ENCODE assay signal across 8 cellular contexts in genomic region chr1:2079396-2080085, GRCh38.
"Had no signal": no experiment of that assay in that cellular context is flagged by ENCODE, and none has a peak within 500 bp of the region (broad histone marks: within the 10 kb centered on the region; RNA-seq: fewer than 3 reads in every experiment).

No MANE protein-coding gene starts in this region.

- FAIRE-seq: HTR-8/SVneo had no signal

- DNase-seq: GM23248, GOT3, H7, HFFc6, KG1 had no signal

- H2AFZ ChIP-seq: GM23248 had no signal

- H3K9ac ChIP-seq: GM23248 had no signal

- H3K4me1 ChIP-seq: HAP-1 had no signal

- H3K4me3 ChIP-seq: GM23248, HAP-1 had no signal

- ATAC-seq: HCT116 had no signal

- H3K36me3 ChIP-seq: HAP-1 had no signal

- H3K27ac ChIP-seq: GM23248 had no signal
